1 cellular context compared by ENCODE assay signal in genomic region chr12:56878010-56878339, GRCh38.
TF ChIP-seq lines count a peak whose summit lies in the region.

No MANE protein-coding gene starts in this region.

TF ChIP-seq in HepG2, 621 proteins besides CTCF, POLR2A, EP300 and RAD21 (continued from another document and continues in another):
- TF ChIP-seq AHDC1 (CRISPR knock-in tag; IDR thresholded peaks at IDR 0.05; ENCODE audit: borderline replicate concordance) (no peak), GLI4 (CRISPR knock-in tag; IDR thresholded peaks at IDR 0.05; ENCODE audit: borderline replicate concordance) (no peak), FOXK2 (IDR thresholded peaks at IDR 0.05) (no peak), ZNF224 (CRISPR knock-in tag; IDR thresholded peaks at IDR 0.05) (no peak), RBM39 (IDR thresholded peaks at IDR 0.05; ENCODE audit: low read depth, low read length, poor library complexity, severe bottlenecking) (no peak), HDAC2 (CRISPR knock-in tag; IDR thresholded peaks at IDR 0.05) (0 out of 2 replicates have a peak, but pooled peaks have one; percentile 23), HDAC1 (CRISPR knock-in tag; IDR thresholded peaks at IDR 0.05) (no peak), ZBTB4 (CRISPR knock-in tag; IDR thresholded peaks at IDR 0.05; ENCODE audit: borderline replicate concordance) (no peak), ZNF205 (CRISPR knock-in tag; IDR thresholded peaks at IDR 0.05) (no peak), FOXP4 (CRISPR knock-in tag; IDR thresholded peaks at IDR 0.05) (0 out of 2 replicates have a peak, but pooled peaks have one; percentile 23), SOX13 (IDR thresholded peaks at IDR 0.05) (peak; percentile 48; the same call in 1 of the 2 replicates), SOX13 (CRISPR knock-in tag; conservative IDR thresholded peaks at IDR 0.05 in 1 of 2, IDR thresholded peaks at IDR 0.05 in 1 of 2) (peak in 1 of 2 experiments; percentile 93; a peak in 2 of 4 replicates), TCF7 (IDR thresholded peaks at IDR 0.05; ENCODE audit: low read depth) (0 out of 2 replicates have a peak, but pooled peaks have one; percentile 21), ZNF790 (CRISPR knock-in tag; IDR thresholded peaks at IDR 0.05; ENCODE audit: borderline replicate concordance) (no peak), ARID2 (CRISPR knock-in tag; IDR thresholded peaks at IDR 0.05; ENCODE audit: borderline replicate concordance) (no peak), THAP9 (CRISPR knock-in tag; IDR thresholded peaks at IDR 0.05; ENCODE audit: borderline replicate concordance) (no peak), JUND (CRISPR knock-in tag; IDR thresholded peaks at IDR 0.05) (0 out of 2 replicates have a peak, but pooled peaks have one; percentile 37), ZNF468 (CRISPR knock-in tag; IDR thresholded peaks at IDR 0.05) (no peak), ZNF180 (CRISPR knock-in tag; IDR thresholded peaks at IDR 0.05; ENCODE audit: borderline replicate concordance, low read depth) (no peak), NR2F6 (IDR thresholded peaks at IDR 0.05) (peak; percentile 56; the same call in 1 of the 2 replicates), NR2F6 (CRISPR knock-in tag; IDR thresholded peaks at IDR 0.05) (peak; percentile 56; the same call in 1 of the 2 replicates), ZNF710 (CRISPR knock-in tag; IDR thresholded peaks at IDR 0.05; ENCODE audit: borderline replicate concordance) (no peak), HNF4A (CRISPR knock-in tag; IDR thresholded peaks at IDR 0.05) (peak; percentile 64), RBFOX2 (IDR thresholded peaks at IDR 0.05; ENCODE audit: low read depth, low read length) (no peak), HOXA5 (CRISPR knock-in tag; IDR thresholded peaks at IDR 0.05) (peak; percentile 98), PBX2 (CRISPR knock-in tag; IDR thresholded peaks at IDR 0.05) (peak; percentile 76), ARHGAP35 (CRISPR knock-in tag; IDR thresholded peaks at IDR 0.05; ENCODE audit: borderline replicate concordance) (no peak), SUZ12 (IDR thresholded peaks at IDR 0.05; ENCODE audit: low read depth, low read length) (no peak), ZNF18 (CRISPR knock-in tag; IDR thresholded peaks at IDR 0.05; ENCODE audit: insufficient replicate concordance) (no peak), ZMAT3 (CRISPR knock-in tag; conservative IDR thresholded peaks at IDR 0.05) (no peak), NR2F1 (CRISPR knock-in tag; IDR thresholded peaks at IDR 0.05) (no peak), HES4 (CRISPR knock-in tag; IDR thresholded peaks at IDR 0.05; ENCODE audit: borderline replicate concordance) (no peak), ZNF10 (CRISPR knock-in tag; IDR thresholded peaks at IDR 0.05; ENCODE audit: borderline replicate concordance, low read depth) (no peak), ZBTB20 (CRISPR knock-in tag; IDR thresholded peaks at IDR 0.05; ENCODE audit: borderline replicate concordance, low read depth) (no peak), HMGXB4 (CRISPR knock-in tag; IDR thresholded peaks at IDR 0.05; ENCODE audit: borderline replicate concordance in 1 of 2, low read depth in 1 of 2) (no peak), ZNF644 (CRISPR knock-in tag; IDR thresholded peaks at IDR 0.05; ENCODE audit: low read depth) (peak; percentile 78; the same call in 1 of the 2 replicates), TOE1 (CRISPR knock-in tag; IDR thresholded peaks at IDR 0.05) (no peak), ZNF552 (CRISPR knock-in tag; IDR thresholded peaks at IDR 0.05; ENCODE audit: borderline replicate concordance) (no peak), MED13 (CRISPR knock-in tag; IDR thresholded peaks at IDR 0.05) (no peak), POGZ (CRISPR knock-in tag; IDR thresholded peaks at IDR 0.05) (no peak), YEATS2 (CRISPR knock-in tag; IDR thresholded peaks at IDR 0.05; ENCODE audit: borderline replicate concordance) (no peak), HIVEP1 (CRISPR knock-in tag; IDR thresholded peaks at IDR 0.05) (no peak), ZSCAN9 (CRISPR knock-in tag; IDR thresholded peaks at IDR 0.05; ENCODE audit: borderline replicate concordance) (no peak), KDM4B (CRISPR knock-in tag; IDR thresholded peaks at IDR 0.05) (no peak)
